Comparison of ENCODE assay signal across 1 cellular context in genomic region chr16:29784901-29785500, GRCh38.
A peak's percentile ranks its signal among the peaks of the same experiment; 100 is the strongest.
TF ChIP-seq lines count a peak whose summit lies in the region.

No MANE protein-coding gene starts in this region.

TF ChIP-seq in K562, 482 proteins besides CTCF, POLR2A, EP300 and RAD21 (continued from another document):
- TF ChIP-seq XRCC5 (IDR thresholded peaks at IDR 0.05; ENCODE audit: low read depth, low read length) (0 out of 2 replicates have a peak, but pooled peaks have one; percentile 35), MYNN (IDR thresholded peaks at IDR 0.05) (0 out of 2 replicates have a peak, but pooled peaks have one; percentile 13), MYNN (CRISPR knock-in tag; IDR thresholded peaks at IDR 0.05) (no peak), E2F4 (CRISPR knock-in tag; IDR thresholded peaks at IDR 0.05; ENCODE audit: low read depth) (no peak), CXXC5 (CRISPR knock-in tag; IDR thresholded peaks at IDR 0.05) (peak; percentile 78), FIP1L1 (IDR thresholded peaks at IDR 0.05; ENCODE audit: low read depth, low read length, poor library complexity, severe bottlenecking) (no peak)
